In the genomic region with DNA sequence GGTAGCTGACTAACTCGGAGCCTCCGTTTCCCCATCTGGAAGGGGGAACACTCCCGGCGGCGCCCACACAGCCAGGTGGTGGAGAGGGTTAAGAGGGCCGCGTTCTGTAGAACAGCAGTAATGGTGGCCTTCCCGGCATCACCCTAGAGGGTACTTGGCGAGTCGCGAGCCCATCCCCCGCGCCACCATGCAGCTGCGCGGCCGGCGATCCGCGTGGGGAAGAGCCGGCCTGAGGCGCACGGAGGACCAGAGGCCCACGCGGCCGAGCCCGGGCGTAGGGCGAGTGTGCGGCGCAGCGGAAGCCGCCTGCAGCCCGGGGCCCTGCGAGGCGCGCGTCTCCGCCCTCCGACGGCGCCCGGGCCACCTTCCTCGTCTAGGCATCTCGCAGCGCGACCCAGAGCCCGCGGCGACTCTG, we compare ENCODE assay signal across 8 cellular contexts. TPM values are rescaled to one million over a fixed set of nuclear protein-coding genes. Genes with fewer than 3 reads are reported as not detected.
DNase-seq lines count a peak whose midpoint lies in the region; ATAC-seq and TF ChIP-seq lines count a peak whose summit lies in the region.

No MANE protein-coding gene starts in this region.

- H3K27me3 Mint-ChIP-seq in brain, result peaks cover 6% of the 10 kb centered on the region

- H3K4me3 ChIP-seq in kidney epithelial cell (ENCODE audit: low read depth, low read length), result peak overlapping the region; percentile 90

- TF ChIP-seq CTCF in brain (conservative IDR thresholded peaks at IDR 0.05), result no peak
- no peak for TF ChIP-seq CTCF in kidney epithelial cell (IDR thresholded peaks at IDR 0.05; ENCODE audit: insufficient read depth, low read length, poor library complexity, severe bottlenecking)

- no peaks in the 10 kb centered on the region for H3K27me3 ChIP-seq in kidney epithelial cell (ENCODE audit: control insufficient read depth, insufficient read depth, low read length)

- H3K36me3 ChIP-seq in kidney epithelial cell (ENCODE audit: control insufficient read depth, insufficient read depth, low read length), result no peaks in the 10 kb centered on the region

- peaks cover 21% of the 10 kb centered on the region for H3K36me3 Mint-ChIP-seq in brain

- peaks cover 0 to 4% (median 0%) of the 10 kb centered on the region in 5 experiments for H3K9me3 Mint-ChIP-seq in brain

- peak overlapping the region; percentile 86 to 97 (median 94) for H3K27ac Mint-ChIP-seq in brain

- peak; percentile 48 for DNase-seq in NCI-H82 (lab: John Stamatoyannopoulos, UW)
- DNase-seq in NCI-H82 treated with DMSO at 0.1 percent for 48 hours (lab: John Stamatoyannopoulos, UW; ENCODE audit: unreplicated experiment), result no peak
- DNase-seq in kidney epithelial cell (ENCODE audit: low read depth), result no peak
- peak; percentile 39 for DNase-seq in stimulated activated CD4-positive, alpha-beta T cell treated with anti-CD3 and anti-CD28 coated beads, Interleukin-4, amount 100 ng/mL, for 24 hours
- no peak for DNase-seq in dedifferentiated amniotic fluid mesenchymal stem cell (ENCODE audit: extremely low spot score)

- peak; percentile 42 for ATAC-seq in HG02943 (IDR thresholded peaks at IDR 0.05; ENCODE audit: low read depth, unreplicated experiment)
- ATAC-seq in SK-N-SH treated with all-trans-retinoic acid at 6 μM for 48 hours, result peak; percentile 54

- peaks cover 58% of the 10 kb centered on the region for H3K4me1 Mint-ChIP-seq in brain

- peak overlapping the region; percentile 91 to 97 (median 92) for H3K4me3 Mint-ChIP-seq in brain

TF ChIP-seq in SK-N-SH treated with all-trans-retinoic acid at 6 μM for 48 hours, 23 proteins besides CTCF, POLR2A, EP300 and RAD21:
- no peak for TF ChIP-seq ZNF8 (CRISPR knock-in tag; IDR thresholded peaks at IDR 0.05)
- TF ChIP-seq OSR1 (CRISPR knock-in tag; IDR thresholded peaks at IDR 0.05), result no peak
- TF ChIP-seq RARB (CRISPR knock-in tag; IDR thresholded peaks at IDR 0.05), result no peak

RNA-seq across cellular contexts. Expression of a gene that starts 0.5 kb away (rescaled TPM):
- polyA plus RNA-seq in brain (ENCODE audit: insufficient read depth, low read depth, low replicate concordance), result 199 TPM
- 368 and 373 TPM in 2 replicates for total RNA-seq in kidney epithelial cell

Comparison
In these comparisons a context has a peak if more than half of its experiments do, and no peak if none do; other contexts are left out.
1. DNase-seq: peak in NCI-H82 (single experiment) and stimulated activated CD4-positive, alpha-beta T cell treated with anti-CD3 and anti-CD28 coated beads, Interleukin-4, amount 100 ng/mL, for 24 hours (single experiment); none in NCI-H82 treated with DMSO at 0.1 percent for 48 hours (single experiment), kidney epithelial cell (single experiment) and dedifferentiated amniotic fluid mesenchymal stem cell (single experiment).